10 cellular contexts compared by ENCODE assay signal in genomic region chr7:1087462-1087809, GRCh38. TPM values are rescaled to one million over a fixed set of nuclear protein-coding genes. Genes with fewer than 3 reads are reported as not detected.
DNase-seq lines count a peak whose midpoint lies in the region; ATAC-seq and TF ChIP-seq lines count a peak whose summit lies in the region.
"Had no signal": no experiment of that assay in that cellular context is flagged by ENCODE, and none has a peak within 500 bp of the region (broad histone marks: within the 10 kb centered on the region; RNA-seq: fewer than 3 reads in every experiment).

No MANE protein-coding gene starts in this region.

- H3K27me3 Mint-ChIP-seq in endothelial cell (ENCODE audit: unreplicated experiment) = peaks cover 5% of the 10 kb centered on the region
- H3K27me3 Mint-ChIP-seq: activated CD4-positive, alpha-beta memory T cell treated with anti-CD3 and anti-CD28 coated beads for 36 hours had no signal

- H3K4me3 ChIP-seq in right atrium auricular region (peak overlapping the region; percentile 29 to 53), mucosa of rectum (ENCODE audit: low read length in 2 of 2) (peak overlapping the region; percentile 56 to 75)

- peaks cover 6% of the 10 kb centered on the region for H3K4me1 Mint-ChIP-seq in endothelial cell (ENCODE audit: unreplicated experiment)

- no peak overlapping the region for H3K4me3 Mint-ChIP-seq in endothelial cell (ENCODE audit: unreplicated experiment)

- no peaks in the 10 kb centered on the region for H3K9me3 Mint-ChIP-seq in endothelial cell (ENCODE audit: unreplicated experiment)
- H3K9me3 Mint-ChIP-seq: activated CD4-positive, alpha-beta memory T cell treated with anti-CD3 and anti-CD28 coated beads for 36 hours had no signal

- H3K27ac Mint-ChIP-seq in endothelial cell (ENCODE audit: unreplicated experiment) = no peak overlapping the region
- H3K27ac Mint-ChIP-seq: activated CD4-positive, alpha-beta memory T cell treated with anti-CD3 and anti-CD28 coated beads for 36 hours had no signal

- intact Hi-C loops in left cardiac atrium (cut with DNase I) = loop anchor here (5.0 to 10.0 kb wide), 3 partner anchors 35 to 67 kb away; no protein-coding TSS in a partner anchor

- H3K27me3 ChIP-seq in right atrium auricular region = no peaks in the 10 kb centered on the region
- no peaks in the 10 kb centered on the region for H3K27me3 ChIP-seq in mucosa of rectum (ENCODE audit: control insufficient read depth in 2 of 2, insufficient read depth in 2 of 2, low read length in 2 of 2)

- H3K4me1 ChIP-seq in right atrium auricular region (peaks cover 0 to 33% of the 10 kb centered on the region in 2 donors), mucosa of rectum (ENCODE audit: control insufficient read depth in 2 of 2, insufficient read depth in 2 of 2, low read length in 2 of 2) (peaks cover 24 to 26% of the 10 kb centered on the region in 2 donors)

- H3K9ac ChIP-seq in mucosa of rectum (ENCODE audit: low read depth in 1 of 2, low read length in 2 of 2) = peak overlapping the region in 1 of 2 donors; percentile 62

- peaks cover 10% of the 10 kb centered on the region for H3K36me3 ChIP-seq in right atrium auricular region
- peaks cover 5 to 9% of the 10 kb centered on the region in 2 donors for H3K36me3 ChIP-seq in mucosa of rectum (ENCODE audit: control insufficient read depth in 2 of 2, insufficient read depth in 2 of 2, low read length in 2 of 2)

- TF ChIP-seq CTCF in right atrium auricular region (IDR thresholded peaks at IDR 0.05) (no peak), endothelial cell (IDR thresholded peaks at IDR 0.05; ENCODE audit: unreplicated experiment) (no peak)

- peak overlapping the region; percentile 66 to 78 for H3K27ac ChIP-seq in right atrium auricular region
- H3K27ac ChIP-seq in caudate nucleus (ENCODE audit: low read depth, low read length) = peak overlapping the region; percentile 88
- no peak overlapping the region for H3K27ac ChIP-seq in mucosa of rectum (ENCODE audit: low read depth in 2 of 2, low read length in 2 of 2)

- peaks cover 3% of the 10 kb centered on the region for H3K36me3 Mint-ChIP-seq in endothelial cell (ENCODE audit: low read depth, unreplicated experiment)

- ATAC-seq in left cardiac atrium = no peak

- no peak for DNase-seq in right atrium auricular region (ENCODE audit: low spot score)
- no peak for DNase-seq in left cardiac atrium
- no peak for DNase-seq in caudate nucleus (lab: John Stamatoyannopoulos, UW)
- no peak for DNase-seq in T1000 (lab: John Stamatoyannopoulos, UW)
- no peak for DNase-seq in stimulated activated naive CD4-positive, alpha-beta T cell treated with Interleukin-2 at 50 U/mL for 16 hours (lab: John Stamatoyannopoulos, UW)
- DNase-seq in COLO829 (ENCODE audit: low spot score) = no peak
- DNase-seq in endothelial cell (ENCODE audit: low spot score) = no peak
- DNase-seq: NCI-H187 treated with DMSO at 0.1 percent for 48 hours had no signal

- no peaks in the 10 kb centered on the region for H3K9me3 ChIP-seq in right atrium auricular region
- no peaks in the 10 kb centered on the region for H3K9me3 ChIP-seq in mucosa of rectum (ENCODE audit: control insufficient read depth in 2 of 2, low read length in 2 of 2)

RNA-seq across cellular contexts. Expression of gene GPER1, which starts 0.5 kb away (rescaled TPM):
- 1 to 10 TPM; 4.6 to 6.9 TPM for total RNA-seq in right atrium auricular region
- 1 to 10 TPM; 4.6 to 7.6 TPM for total RNA-seq in left cardiac atrium
- 0.72 TPM for total RNA-seq in endothelial cell (ENCODE audit: unreplicated experiment)

RNA-seq across cellular contexts. Expression of gene GPR146, which starts 43.1 kb away (rescaled TPM):
- 10 to 100 TPM; 13.4 to 18.6 TPM for total RNA-seq in right atrium auricular region
- 10 to 100 TPM in 1 of 2 donors, 1 to 10 TPM in 1; 9.0 to 17.7 TPM for total RNA-seq in left cardiac atrium
- 8.1 TPM for total RNA-seq in endothelial cell (ENCODE audit: unreplicated experiment)

Comparison
In these comparisons a context has a peak if more than half of its experiments do, and no peak if none do; other contexts are left out.
1. H3K27ac ChIP-seq: peak in right atrium auricular region (2 of 2) and caudate nucleus (single experiment); none in mucosa of rectum (0 of 2).